ENCODE assay signal across 19 cellular contexts in the genomic region with DNA sequence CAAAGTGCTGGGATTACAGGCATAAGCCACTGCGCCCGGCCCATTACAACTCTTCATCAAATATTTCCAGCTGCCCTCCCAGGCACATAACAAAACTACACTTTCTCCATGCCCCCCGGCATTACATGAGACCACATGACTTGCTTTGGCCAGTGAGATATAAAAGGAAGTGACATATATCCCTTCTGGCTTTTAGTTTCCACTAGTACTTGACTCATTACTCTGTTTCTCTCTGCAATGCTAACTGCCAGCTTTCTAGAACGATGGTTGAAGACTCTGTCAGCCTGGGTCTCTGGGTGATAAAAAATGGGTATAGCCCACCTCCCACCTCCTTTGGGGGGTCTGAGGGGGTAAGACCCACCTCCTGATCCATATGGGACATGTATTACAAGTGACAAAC. TPM values are rescaled to one million over a fixed set of nuclear protein-coding genes. Genes with fewer than 3 reads are reported as not detected.
DNase-seq lines count a peak whose midpoint lies in the region; ATAC-seq and TF ChIP-seq lines count a peak whose summit lies in the region.
"Had no signal": no experiment of that assay in that cellular context is flagged by ENCODE, and none has a peak within 500 bp of the region (broad histone marks: within the 10 kb centered on the region; RNA-seq: fewer than 3 reads in every experiment).

No MANE protein-coding gene starts in this region.

- H3K9me3 ChIP-seq in CD4-positive, alpha-beta memory T cell (ENCODE audit: control insufficient read depth in 1 of 2, low read length in 2 of 2), result no peaks in the 10 kb centered on the region
- H3K9me3 ChIP-seq: stomach, upper lobe of left lung had no signal

- H3K27me3 Mint-ChIP-seq in CD14-positive monocyte (ENCODE audit: low read depth in 3 of 3), result peaks cover 0 to 3% (median 3%) of the 10 kb centered on the region in 3 donors
- H3K27me3 Mint-ChIP-seq in CD4-positive, alpha-beta memory T cell, result no peaks in the 10 kb centered on the region
- H3K27me3 Mint-ChIP-seq: progenitor cell of endocrine pancreas had no signal

- DNase-seq in CD14-positive monocyte (ENCODE audit: low spot score) (no peak), OCI-M1 (lab: John Stamatoyannopoulos, UW) (peak; percentile 36), fibroblast of mammary gland (ENCODE audit: low read depth) (peak; percentile 17), epidermal melanocyte (ENCODE audit: insufficient read length, low spot score) (no peak)
- DNase-seq in CD4-positive, alpha-beta memory T cell, result no peak
- DNase-seq: activated CD8-positive, alpha-beta memory T cell treated with anti-CD3 and anti-CD28 coated beads, Interleukin-2, amount 50 U/mL, for 48 hours; DND-41; H7; left cardiac atrium; mesendoderm; NCI-H187 treated with DMSO at 0.1 percent for 48 hours; RPMI8226; stomach; upper lobe of left lung had no signal

- no peaks in the 10 kb centered on the region for H3K27me3 ChIP-seq in CD4-positive, alpha-beta memory T cell (ENCODE audit: insufficient read depth, low read length)
- H3K27me3 ChIP-seq: stomach, upper lobe of left lung had no signal

- no peak overlapping the region for H3K4me3 Mint-ChIP-seq in CD14-positive monocyte
- no peak overlapping the region for H3K4me3 Mint-ChIP-seq in CD4-positive, alpha-beta memory T cell

- H3K27ac ChIP-seq in CD4-positive, alpha-beta memory T cell (ENCODE audit: low read depth, low read length), result no peak overlapping the region
- H3K27ac ChIP-seq: stomach, upper lobe of left lung had no signal

- H3K4me3 ChIP-seq in CD4-positive, alpha-beta memory T cell (ENCODE audit: low read length in 2 of 2), result no peak overlapping the region
- H3K4me3 ChIP-seq in fibroblast of mammary gland (ENCODE audit: control insufficient read depth, low read depth, low read length), result no peak overlapping the region
- H3K4me3 ChIP-seq: stomach, upper lobe of left lung had no signal

- intact Hi-C loops in CD14-positive monocyte (cut with micrococcal nuclease), result no loop called here
- intact Hi-C loops in CD4-positive, alpha-beta memory T cell (cut with micrococcal nuclease), result no loop called here

- no peaks in the 10 kb centered on the region for H3K36me3 Mint-ChIP-seq in CD14-positive monocyte
- H3K36me3 Mint-ChIP-seq in CD4-positive, alpha-beta memory T cell, result peaks cover 0 to 3% of the 10 kb centered on the region in 2 donors

- peak overlapping the region in 5 of 7 donors; percentile 40 to 68 (median 63) for H3K27ac Mint-ChIP-seq in CD14-positive monocyte
- peak overlapping the region in 4 of 7 donors; percentile 0 to 48 (median 26) for H3K27ac Mint-ChIP-seq in CD4-positive, alpha-beta memory T cell
- H3K27ac Mint-ChIP-seq: progenitor cell of endocrine pancreas had no signal

- no peak for TF ChIP-seq CTCF in CD14-positive monocyte (IDR thresholded peaks at IDR 0.05)
- TF ChIP-seq CTCF in fibroblast of mammary gland (conservative IDR thresholded peaks at IDR 0.05; ENCODE audit: control insufficient read depth, insufficient read depth, low read depth, low read length), result no peak

- peaks cover 0 to 3% (median 0%) of the 10 kb centered on the region in 7 donors for H3K9me3 Mint-ChIP-seq in CD14-positive monocyte
- H3K9me3 Mint-ChIP-seq in CD4-positive, alpha-beta memory T cell, result no peaks in the 10 kb centered on the region
- H3K9me3 Mint-ChIP-seq: brain had no signal

- CTCF ChIA-PET in CD4-positive, alpha-beta memory T cell (lab: Charles Lee; ENCODE audit: partially characterized antibody), result interaction anchor here (1.1 kb wide), 1 partner anchor 89 kb away, joined by 3 read pairs; the partner anchor contains the start of gene SOAT1

- H3K36me3 ChIP-seq in CD4-positive, alpha-beta memory T cell (ENCODE audit: insufficient read depth, low read length), result no peaks in the 10 kb centered on the region
- H3K36me3 ChIP-seq: stomach, upper lobe of left lung had no signal

- POLR2A ChIA-PET in CD4-positive, alpha-beta memory T cell (lab: Charles Lee; ENCODE audit: partially characterized antibody), result no interaction called here

- peaks cover 13% of the 10 kb centered on the region for H3K4me1 Mint-ChIP-seq in CD14-positive monocyte
- H3K4me1 Mint-ChIP-seq in CD4-positive, alpha-beta memory T cell, result peaks cover 17 to 45% (median 29%) of the 10 kb centered on the region in 4 donors

- ATAC-seq in HG02798 (IDR thresholded peaks at IDR 0.05; ENCODE audit: poor library complexity, unreplicated experiment) (no peak), GM18520 (IDR thresholded peaks at IDR 0.05; ENCODE audit: unreplicated experiment) (no peak)
- ATAC-seq: left cardiac atrium, SK-N-SH treated with all-trans-retinoic acid at 6 μM for 48 hours had no signal

- H3K4me1 ChIP-seq in CD4-positive, alpha-beta memory T cell (ENCODE audit: insufficient read depth, low read length), result no peaks in the 10 kb centered on the region

RNA-seq across cellular contexts. Expression of gene ABL2, which starts 24.2 kb away (rescaled TPM):
- polyA plus RNA-seq in CD14-positive monocyte, result 1 to 10 TPM in 1 of 2 donors, under 1 TPM in 1; 0.20 to 1.4 TPM
- 10 to 100 TPM; 16.9 to 18.6 TPM for total RNA-seq in CD4-positive, alpha-beta memory T cell
- 1 to 10 TPM; 1.2 to 2.1 TPM for polyA plus RNA-seq in CD4-positive, alpha-beta memory T cell

Comparison
In these comparisons a context has a peak if more than half of its experiments do, and no peak if none do; other contexts are left out.
1. DNase-seq: peak in OCI-M1 (single experiment) and fibroblast of mammary gland (single experiment); none in CD14-positive monocyte (single experiment), CD4-positive, alpha-beta memory T cell (0 of 5) and epidermal melanocyte (single experiment).